ENCODE assay signal across 1 cellular context in genomic region chr6:27672113-27672799, GRCh38.
A peak's percentile ranks its signal among the peaks of the same experiment; 100 is the strongest.
TF ChIP-seq lines count a peak whose summit lies in the region.

No MANE protein-coding gene starts in this region.

TF ChIP-seq in HepG2, 621 proteins besides CTCF, POLR2A, EP300 and RAD21 (continued from another document and continues in another):
- peak; percentile 85; the same call in 1 of the 2 replicates for TF ChIP-seq ZNF710 (CRISPR knock-in tag; IDR thresholded peaks at IDR 0.05; ENCODE audit: borderline replicate concordance)
- peak; percentile 94 for TF ChIP-seq MAF1 (CRISPR knock-in tag; IDR thresholded peaks at IDR 0.05; ENCODE audit: borderline replicate concordance)
- no peak for TF ChIP-seq ZNF296 (CRISPR knock-in tag; conservative IDR thresholded peaks at IDR 0.05)
- TF ChIP-seq TSC22D2 (CRISPR knock-in tag; IDR thresholded peaks at IDR 0.05; ENCODE audit: borderline replicate concordance) = peak; percentile 44; the same call in 1 of the 2 replicates
- TF ChIP-seq TMF1 (CRISPR knock-in tag; IDR thresholded peaks at IDR 0.05; ENCODE audit: low read depth) = no peak
- TF ChIP-seq JUND (CRISPR knock-in tag; IDR thresholded peaks at IDR 0.05) = no peak
- peak; percentile 26; the same call in 1 of the 2 replicates for TF ChIP-seq HNF1A (IDR thresholded peaks at IDR 0.05; ENCODE audit: low read depth)
- TF ChIP-seq HNF1A (CRISPR knock-in tag; IDR thresholded peaks at IDR 0.05; ENCODE audit: borderline replicate concordance) = no peak
- TF ChIP-seq ZFP37 (CRISPR knock-in tag; IDR thresholded peaks at IDR 0.05; ENCODE audit: borderline replicate concordance) = no peak; the same call in 1 of the 2 replicates
- no peak for TF ChIP-seq REXO4 (CRISPR knock-in tag; IDR thresholded peaks at IDR 0.05; ENCODE audit: borderline replicate concordance)
- peak; percentile 83; the same call in 1 of the 2 replicates for TF ChIP-seq ZFP91 (CRISPR knock-in tag; IDR thresholded peaks at IDR 0.05; ENCODE audit: borderline replicate concordance)
- TF ChIP-seq BORCS8-MEF2B (CRISPR knock-in tag; IDR thresholded peaks at IDR 0.05) = no peak; the same call in 1 of the 2 replicates
- TF ChIP-seq AGO1 (IDR thresholded peaks at IDR 0.05; ENCODE audit: low read depth, low read length, poor library complexity, severe bottlenecking) = no peak
- no peak for TF ChIP-seq AKAP8 (CRISPR knock-in tag; IDR thresholded peaks at IDR 0.05)
- TF ChIP-seq PRDM15 (CRISPR knock-in tag; IDR thresholded peaks at IDR 0.05) = peak; percentile 12; the same call in 1 of the 2 replicates
- TF ChIP-seq SMAD3 (CRISPR knock-in tag; IDR thresholded peaks at IDR 0.05) = peak; percentile 92
- no peak for TF ChIP-seq NFATC3 (CRISPR knock-in tag; IDR thresholded peaks at IDR 0.05)
- TF ChIP-seq KMT2A (CRISPR knock-in tag; IDR thresholded peaks at IDR 0.05) = 0 out of 2 replicates have a peak, but pooled peaks have one; percentile 61
- no peak for TF ChIP-seq ZNF639 (CRISPR knock-in tag; conservative IDR thresholded peaks at IDR 0.05)
- TF ChIP-seq ZNF441 (CRISPR knock-in tag; IDR thresholded peaks at IDR 0.05; ENCODE audit: borderline replicate concordance) = peak; percentile 70
- no peak for TF ChIP-seq NFIC (IDR thresholded peaks at IDR 0.05; ENCODE audit: low read length)
- TF ChIP-seq ZNF460 (CRISPR knock-in tag; IDR thresholded peaks at IDR 0.05; ENCODE audit: borderline replicate concordance) = peak; percentile 49; the same call in 1 of the 2 replicates
- no peak; the same call in 1 of the 2 replicates for TF ChIP-seq ZNF143 (CRISPR knock-in tag; IDR thresholded peaks at IDR 0.05)
- TF ChIP-seq ZNF709 (CRISPR knock-in tag; IDR thresholded peaks at IDR 0.05) = peak; percentile 19; the same call in 1 of the 2 replicates
- TF ChIP-seq ETV5 (CRISPR knock-in tag; IDR thresholded peaks at IDR 0.05; ENCODE audit: borderline replicate concordance) = peak; percentile 21; the same call in 1 of the 2 replicates
- TF ChIP-seq TAF15 (IDR thresholded peaks at IDR 0.05; ENCODE audit: low read depth, low read length, poor library complexity, severe bottlenecking) = no peak
- no peak for TF ChIP-seq ZNF83 (CRISPR knock-in tag; IDR thresholded peaks at IDR 0.05; ENCODE audit: borderline replicate concordance)
- TF ChIP-seq ZBTB40 (IDR thresholded peaks at IDR 0.05) = no peak
- TF ChIP-seq ZBTB40 (CRISPR knock-in tag; IDR thresholded peaks at IDR 0.05) = no peak
- TF ChIP-seq DNMT1 (CRISPR knock-in tag; IDR thresholded peaks at IDR 0.05) = no peak
- no peak for TF ChIP-seq PAWR (CRISPR knock-in tag; IDR thresholded peaks at IDR 0.05; ENCODE audit: borderline replicate concordance)
- no peak for TF ChIP-seq ZNF17 (CRISPR knock-in tag; IDR thresholded peaks at IDR 0.05)
- no peak for TF ChIP-seq SRSF4 (IDR thresholded peaks at IDR 0.05; ENCODE audit: low read depth, low read length, poor library complexity, severe bottlenecking)
- peak; percentile 64; the same call in 1 of the 2 replicates for TF ChIP-seq ZNF552 (CRISPR knock-in tag; IDR thresholded peaks at IDR 0.05; ENCODE audit: borderline replicate concordance)
- TF ChIP-seq AHR (CRISPR knock-in tag; IDR thresholded peaks at IDR 0.05) = no peak
